9 cellular contexts compared by ENCODE assay signal in the genomic region with DNA sequence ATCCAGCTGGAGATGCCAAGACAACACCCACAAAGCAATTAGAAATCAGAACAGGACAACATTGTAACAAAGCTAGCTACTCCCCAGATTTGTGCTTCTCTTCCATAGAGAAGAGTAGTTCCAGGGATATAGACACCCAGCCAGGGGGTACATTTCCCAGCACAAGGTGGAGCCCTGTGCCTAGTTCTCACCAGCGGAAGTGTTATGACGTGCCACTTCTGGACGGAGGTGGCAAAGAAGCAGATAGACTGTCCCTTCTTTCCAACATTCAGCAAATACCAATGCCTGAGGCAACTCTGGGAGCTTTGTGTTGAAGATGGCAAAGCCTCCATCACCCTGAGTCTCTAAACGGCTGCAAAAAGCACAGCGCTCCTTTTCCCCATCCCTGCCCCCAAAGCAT. TPM values are rescaled to one million over a fixed set of nuclear protein-coding genes. Genes with fewer than 3 reads are reported as not detected.
DNase-seq lines count a peak whose midpoint lies in the region; ATAC-seq and TF ChIP-seq lines count a peak whose summit lies in the region.
"Had no signal": no experiment of that assay in that cellular context is flagged by ENCODE, and none has a peak within 500 bp of the region (broad histone marks: within the 10 kb centered on the region; RNA-seq: fewer than 3 reads in every experiment).

No MANE protein-coding gene starts in this region.

- no peaks in the 10 kb centered on the region for H3K36me3 ChIP-seq in Caco-2 (ENCODE audit: control insufficient read depth, insufficient read depth, low read length)

- H3K4me1 Mint-ChIP-seq in Caco-2 (ENCODE audit: low read depth, unreplicated experiment), result peaks cover 12% of the 10 kb centered on the region

- POLR2A ChIA-PET in Caco-2 (lab: Charles Lee), result no interaction called here

- TF ChIP-seq CTCF in Caco-2 (IDR thresholded peaks at IDR 0.05; ENCODE audit: insufficient read depth in 1 of 2, low read depth in 1 of 2, low read length in 1 of 2, severe bottlenecking in 1 of 2, unreplicated experiment in 1 of 2), result peak; percentile 64 to 65

- H3K36me3 Mint-ChIP-seq in Caco-2 (ENCODE audit: insufficient read depth, unreplicated experiment), result no peaks in the 10 kb centered on the region

- no peaks in the 10 kb centered on the region for H3K27me3 ChIP-seq in Caco-2 (replicated peaks; ENCODE audit: control insufficient read depth, insufficient read depth, low read length)

- H3K27me3 Mint-ChIP-seq in Caco-2 (ENCODE audit: insufficient read depth, unreplicated experiment), result no peaks in the 10 kb centered on the region

- H3K4me1 ChIP-seq in Caco-2, result 0 out of 2 replicates have a peak, but pooled peaks cover 4% of the 10 kb centered on the region

- CTCF ChIA-PET in Caco-2 (lab: Charles Lee), result interaction anchor here (1.7 kb wide), 1 partner anchor 108 kb away, joined by 5 read pairs; no protein-coding TSS in a partner anchor

- no peak overlapping the region for H3K27ac Mint-ChIP-seq in Caco-2 (ENCODE audit: unreplicated experiment)

- intact Hi-C loops in Caco-2 (cut with micrococcal nuclease; ENCODE audit: unreplicated experiment), result loop anchor here (1.0 to 2.0 kb wide), 3 partner anchors 99 to 320 kb away; no protein-coding TSS in a partner anchor

- no peaks in the 10 kb centered on the region for H3K9me3 ChIP-seq in Caco-2

- ATAC-seq in HG03378 (IDR thresholded peaks at IDR 0.05; ENCODE audit: unreplicated experiment) (no peak), GM19455 (IDR thresholded peaks at IDR 0.05; ENCODE audit: unreplicated experiment) (no peak)

- no peaks in the 10 kb centered on the region for H3K9me3 Mint-ChIP-seq in Caco-2 (ENCODE audit: unreplicated experiment)

- DNase-seq in Caco-2, result peak; percentile 74 to 77
- DNase-seq in NCI-H510A treated with DMSO at 0.1 percent for 48 hours (lab: John Stamatoyannopoulos, UW), result peak; percentile 46
- peak; percentile 53 for DNase-seq in dermis blood vessel endothelial cell
- peak; percentile 85 for DNase-seq in myocyte (ENCODE audit: low read depth)
- DNase-seq in NCI-H774 (lab: John Stamatoyannopoulos, UW), result no peak
- DNase-seq in stimulated activated naive CD4-positive, alpha-beta T cell (lab: John Stamatoyannopoulos, UW), result no peak
- DNase-seq: stimulated activated CD8-positive, alpha-beta memory T cell treated with anti-CD3 and anti-CD28 coated beads, Interleukin-4, amount 100 ng/mL, for 48 hours had no signal

- H3K4me3 ChIP-seq in Caco-2 (ENCODE audit: low read depth, low read length), result no peak overlapping the region

- H3K4me3 Mint-ChIP-seq in Caco-2 (ENCODE audit: unreplicated experiment), result no peak overlapping the region

- no TSS peak for BruUV-seq in Caco-2 (replicated peaks; lab: Mats Ljungman, UMichigan)

RNA-seq across cellular contexts. Expression of gene GSAP, which starts 23.4 kb away (rescaled TPM):
- 25.7 and 27.1 TPM in 2 replicates for total RNA-seq in Caco-2 (2022)
- 5.4 and 6.9 TPM in 2 replicates for total RNA-seq in dermis blood vessel endothelial cell
- 12.2 and 16.6 TPM in 2 replicates for total RNA-seq in myocyte
- 9.3 TPM for polyA plus RNA-seq in myocyte (2012)

Comparison
In these comparisons a context has a peak if more than half of its experiments do, and no peak if none do; other contexts are left out.
1. DNase-seq: peak in Caco-2 (2 of 2), NCI-H510A treated with DMSO at 0.1 percent for 48 hours (single experiment), dermis blood vessel endothelial cell (single experiment) and myocyte (single experiment); none in NCI-H774 (single experiment) and stimulated activated naive CD4-positive, alpha-beta T cell (0 of 6).